Comparison of ENCODE assay signal across 15 cellular contexts in genomic region chr12:23533295-23533694, GRCh38.
DNase-seq lines count a peak whose midpoint lies in the region; TF ChIP-seq lines count a peak whose summit lies in the region.
"Had no signal": no experiment of that assay in that cellular context is flagged by ENCODE, and none has a peak within 500 bp of the region (broad histone marks: within the 10 kb centered on the region; RNA-seq: fewer than 3 reads in every experiment).

No MANE protein-coding gene starts in this region.

- no peaks in the 10 kb centered on the region for H3K27me3 ChIP-seq in BLaER1 treated with 17β-estradiol and CSF1 and Interleukin-3, amounts not matched to agents 10 nM and 100 nM
- no peaks in the 10 kb centered on the region for H3K27me3 ChIP-seq in esophagus squamous epithelium

- H3K27me3 Mint-ChIP-seq in type B pancreatic cell: no peaks in the 10 kb centered on the region
- H3K27me3 Mint-ChIP-seq: CD4-positive, alpha-beta T cell; CD8-positive, alpha-beta memory T cell had no signal

- no peaks in the 10 kb centered on the region for H4K20me1 ChIP-seq in BLaER1 treated with 17β-estradiol and CSF1 and Interleukin-3, amounts not matched to agents 10 nM and 100 nM
- no peaks in the 10 kb centered on the region for H4K20me1 ChIP-seq in OCI-LY7 (ENCODE audit: insufficient read depth, low read length)

- peaks cover 5% of the 10 kb centered on the region for H3K9me3 Mint-ChIP-seq in type B pancreatic cell
- H3K9me3 Mint-ChIP-seq: GM23338 had no signal

- no peak for DNase-seq in OCI-LY7 (ENCODE audit: low spot score)
- peak; percentile 10 for DNase-seq in epithelial cell of esophagus (ENCODE audit: low read depth)
- DNase-seq in type B pancreatic cell (ENCODE audit: extremely low spot score, unreplicated experiment): no peak
- DNase-seq in DMS79 (lab: John Stamatoyannopoulos, UW): no peak
- DNase-seq in DMS153 treated with DMSO at 0.1 percent for 48 hours (lab: John Stamatoyannopoulos, UW; ENCODE audit: unreplicated experiment): no peak
- no peak for DNase-seq in esophagus squamous epithelium (lab: John Stamatoyannopoulos, UW)
- DNase-seq: CD4-positive, alpha-beta T cell; CD8-positive, alpha-beta memory T cell; DMS 273 treated with DMSO at 0.1 percent for 48 hours; DMS79 treated with DMSO at 0.1 percent for 48 hours; GF-D8; H9 had no signal

- peak overlapping the region in 9 of 11 experiments; percentile 2 to 65 (median 56); a peak in 14 of 22 replicates for H3K4me2 ChIP-seq in BLaER1 treated with 17β-estradiol and CSF1 and Interleukin-3, amounts not matched to agents 10 nM and 100 nM
- H3K4me2 ChIP-seq in OCI-LY7 (ENCODE audit: low read length): no peak overlapping the region
- H3K4me2 ChIP-seq: GM23338 had no signal

- TF ChIP-seq CTCF in OCI-LY7 (conservative IDR thresholded peaks at IDR 0.05; ENCODE audit: low read length) (no peak), epithelial cell of esophagus (IDR thresholded peaks at IDR 0.05; ENCODE audit: insufficient read depth, low read depth, low read length, missing control alignments) (no peak), type B pancreatic cell (conservative IDR thresholded peaks at IDR 0.05) (no peak), esophagus squamous epithelium (IDR thresholded peaks at IDR 0.05) (no peak)

- H3K36me3 ChIP-seq in BLaER1 treated with 17β-estradiol and CSF1 and Interleukin-3, amounts not matched to agents 10 nM and 100 nM: no peaks in the 10 kb centered on the region
- H3K36me3 ChIP-seq in OCI-LY7 (ENCODE audit: insufficient read depth, low read length) (no peaks in the 10 kb centered on the region), esophagus squamous epithelium (no peaks in the 10 kb centered on the region)

- no peaks in the 10 kb centered on the region for H3K79me2 ChIP-seq in OCI-LY7 (ENCODE audit: insufficient read depth, low read depth, low read length)

- H3K9me3 ChIP-seq in BLaER1 treated with 17β-estradiol and CSF1 and Interleukin-3, amounts not matched to agents 10 nM and 100 nM (replicated peaks in 1 of 11): peaks cover 0 to 5% (median 0%) of the 10 kb centered on the region in 11 experiments; a peak in 1 of 22 replicates
- H3K9me3 ChIP-seq in OCI-LY7 (ENCODE audit: low read length): no peaks in the 10 kb centered on the region
- no peaks in the 10 kb centered on the region for H3K9me3 ChIP-seq in esophagus squamous epithelium

- POLR2A ChIA-PET in OCI-LY7 (lab: Charles Lee): interaction anchor here (0.5 kb wide), 2 partner anchors 69 to 1048 kb away, joined by 3 to 6 read pairs; no protein-coding TSS in a partner anchor

- peak overlapping the region; percentile 37 for H3K4me3 Mint-ChIP-seq in type B pancreatic cell
- H3K4me3 Mint-ChIP-seq: CD14-positive monocyte; CD4-positive, alpha-beta T cell; CD8-positive, alpha-beta memory T cell; GM23338; H9 had no signal

- no TSS peak for BruUV-seq in OCI-LY7 (replicated peaks; lab: Mats Ljungman, UMichigan)

- 0 out of 2 replicates have a peak overlapping the region, but pooled peaks have one; percentile 24 for H2AFZ ChIP-seq in OCI-LY7 (ENCODE audit: low read length)
- H2AFZ ChIP-seq: GM23338 had no signal

- no peak overlapping the region for H3K27ac ChIP-seq in BLaER1 treated with 17β-estradiol and CSF1 and Interleukin-3, amounts not matched to agents 10 nM and 100 nM
- H3K27ac ChIP-seq in OCI-LY7 (ENCODE audit: low read depth, low read length, poor library complexity, severe bottlenecking) (no peak overlapping the region), esophagus squamous epithelium (no peak overlapping the region)

- no peaks in the 10 kb centered on the region for H3K9me2 ChIP-seq in OCI-LY7 (ENCODE audit: insufficient read depth, low read length)

- no peak overlapping the region for H3K9ac ChIP-seq in BLaER1 treated with 17β-estradiol and CSF1 and Interleukin-3, amounts not matched to agents 10 nM and 100 nM

- CTCF ChIA-PET in OCI-LY7 (lab: Charles Lee; ENCODE audit: unreplicated experiment): no interaction called here

- H3K4me1 ChIP-seq in BLaER1 treated with 17β-estradiol and CSF1 and Interleukin-3, amounts not matched to agents 10 nM and 100 nM: peaks cover 5 to 53% (median 29%) of the 10 kb centered on the region in 10 experiments; a peak in 17 of 20 replicates
- peaks cover 21% of the 10 kb centered on the region for H3K4me1 ChIP-seq in OCI-LY7 (ENCODE audit: insufficient read depth, low read length, poor library complexity, severe bottlenecking)
- peaks cover 0 to 5% (median 0%) of the 10 kb centered on the region in 3 donors for H3K4me1 ChIP-seq in esophagus squamous epithelium

- no peak for TF ChIP-seq POLR2A in esophagus squamous epithelium (IDR thresholded peaks at IDR 0.05)

- H3K27ac Mint-ChIP-seq in type B pancreatic cell: peak overlapping the region; percentile 67
- H3K27ac Mint-ChIP-seq: CD14-positive monocyte; CD4-positive, alpha-beta T cell; CD8-positive, alpha-beta memory T cell; GM23338; H9 had no signal

- H3K4me3 ChIP-seq in BLaER1 treated with 17β-estradiol and CSF1 and Interleukin-3, amounts not matched to agents 10 nM and 100 nM: no peak overlapping the region
- H3K4me3 ChIP-seq in OCI-LY7 (ENCODE audit: low read depth, low read length, poor library complexity, severe bottlenecking) (no peak overlapping the region), epithelial cell of esophagus (ENCODE audit: low read length) (no peak overlapping the region), esophagus squamous epithelium (no peak overlapping the region)
- H3K4me3 ChIP-seq: GM23338 had no signal

- intact Hi-C loops in OCI-LY7 (cut with micrococcal nuclease; ENCODE audit: unreplicated experiment): no loop called here
- intact Hi-C loops in esophagus squamous epithelium (cut with DNase I): no loop called here

- no peaks in the 10 kb centered on the region for H3K4me1 Mint-ChIP-seq in type B pancreatic cell (ENCODE audit: unreplicated experiment)
- H3K4me1 Mint-ChIP-seq: CD14-positive monocyte; CD8-positive, alpha-beta memory T cell had no signal

- peaks cover 37% of the 10 kb centered on the region for H3K36me3 Mint-ChIP-seq in type B pancreatic cell
- H3K36me3 Mint-ChIP-seq: CD14-positive monocyte; CD8-positive, alpha-beta memory T cell had no signal
